9 cellular contexts compared by ENCODE assay signal in the genomic region with DNA sequence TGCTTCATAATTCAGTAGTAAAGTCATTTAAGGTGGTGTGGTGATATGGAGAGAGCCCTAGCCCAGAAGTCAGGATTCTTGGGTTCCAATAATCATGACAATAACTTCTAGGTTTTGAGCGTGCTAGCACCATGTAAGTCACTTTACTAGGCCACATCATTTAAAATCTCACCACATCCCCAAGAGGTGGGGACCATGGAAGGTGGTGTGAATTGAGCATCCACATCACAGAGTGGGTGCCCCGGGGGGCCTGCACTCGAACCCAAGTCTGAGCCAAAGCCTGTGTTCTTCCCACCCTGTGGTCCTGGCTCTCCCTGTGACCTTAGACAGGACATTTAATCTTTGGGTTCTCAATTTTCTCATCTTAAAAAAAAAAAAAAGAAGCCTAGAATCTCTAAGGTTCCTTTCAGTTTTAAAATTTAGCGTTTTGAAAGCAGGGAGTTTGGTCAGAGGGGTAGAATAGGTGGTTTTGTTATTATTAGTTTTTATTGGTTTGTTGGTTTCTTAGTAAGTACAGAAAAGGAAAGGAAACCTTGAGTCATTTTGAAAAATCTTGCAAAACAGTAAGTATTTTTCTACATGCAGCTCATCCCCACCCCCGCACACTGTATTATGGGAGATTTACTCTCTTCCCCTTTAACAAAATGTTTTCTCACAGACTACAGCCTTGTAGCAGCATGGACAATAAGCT.
DNase-seq lines count a peak whose midpoint lies in the region; ATAC-seq and TF ChIP-seq lines count a peak whose summit lies in the region.
"Had no signal": no experiment of that assay in that cellular context is flagged by ENCODE, and none has a peak within 500 bp of the region (broad histone marks: within the 10 kb centered on the region; RNA-seq: fewer than 3 reads in every experiment).

No MANE protein-coding gene starts in this region.

- no peak overlapping the region for H3K4me3 Mint-ChIP-seq in nephron progenitor cell
- H3K4me3 Mint-ChIP-seq: neural crest cell had no signal

- TF ChIP-seq CTCF in choroid plexus epithelial cell (conservative IDR thresholded peaks at IDR 0.05; ENCODE audit: low read depth, low read length) = no peak
- TF ChIP-seq CTCF in nephron progenitor cell (IDR thresholded peaks at IDR 0.05) = no peak

- H3K27ac Mint-ChIP-seq in nephron progenitor cell = no peak overlapping the region

- DNase-seq in SIG-M5 (lab: John Stamatoyannopoulos, UW) (peak; percentile 89), choroid plexus epithelial cell (ENCODE audit: low read depth) (peak; percentile 86), nephron progenitor cell (no peak), NCI-H146 (lab: John Stamatoyannopoulos, UW) (no peak), NCI-H2196 treated with DMSO at 0.1 percent for 48 hours (lab: John Stamatoyannopoulos, UW; ENCODE audit: unreplicated experiment) (no peak)
- peak; percentile 16 to 46 (median 38) for DNase-seq in stimulated activated CD4-positive, alpha-beta T cell treated with anti-CD3 and anti-CD28 coated beads, Interleukin-1b, Interleukin-23, amount 100 ng/mL, for 24 hours (ENCODE audit: low read depth in 4 of 4, low spot score in 1 of 4)

- H3K27me3 Mint-ChIP-seq in nephron progenitor cell (ENCODE audit: low read depth, poor library complexity) = peaks cover 3% of the 10 kb centered on the region

- H3K4me3 ChIP-seq in choroid plexus epithelial cell (ENCODE audit: low read depth, low read length) = no peak overlapping the region

- no peaks in the 10 kb centered on the region for H3K9me3 Mint-ChIP-seq in nephron progenitor cell

- H3K4me1 Mint-ChIP-seq in nephron progenitor cell = peaks cover 20% of the 10 kb centered on the region

- ATAC-seq in GM18517 (IDR thresholded peaks at IDR 0.05; ENCODE audit: unreplicated experiment) (peak; percentile 96), HG02798 (IDR thresholded peaks at IDR 0.05; ENCODE audit: poor library complexity, unreplicated experiment) (peak; percentile 89)

- H3K36me3 Mint-ChIP-seq in nephron progenitor cell (ENCODE audit: low read depth) = peaks cover 22% of the 10 kb centered on the region

Comparison
In these comparisons a context has a peak if more than half of its experiments do, and no peak if none do; other contexts are left out.
1. DNase-seq: peak in SIG-M5 (single experiment), choroid plexus epithelial cell (single experiment) and stimulated activated CD4-positive, alpha-beta T cell treated with anti-CD3 and anti-CD28 coated beads, Interleukin-1b, Interleukin-23, amount 100 ng/mL, for 24 hours (4 of 4); none in nephron progenitor cell (single experiment), NCI-H146 (single experiment) and NCI-H2196 treated with DMSO at 0.1 percent for 48 hours (single experiment).